2 cellular contexts compared by ENCODE assay signal in genomic region chr6:101085327-101085726, GRCh38.
TF ChIP-seq lines count a peak whose summit lies in the region.

No MANE protein-coding gene starts in this region.

TF ChIP-seq in A549, 52 proteins besides CTCF, POLR2A, EP300 and RAD21:
- TF ChIP-seq HOXB5 (CRISPR knock-in tag; IDR thresholded peaks at IDR 0.05) (no peak), ATOH8 (CRISPR knock-in tag; IDR thresholded peaks at IDR 0.05; ENCODE audit: low read depth) (no peak), JUN (IDR thresholded peaks at IDR 0.05) (no peak), MYC (IDR thresholded peaks at IDR 0.05; ENCODE audit: borderline replicate concordance, low read length) (no peak), RFX5 (IDR thresholded peaks at IDR 0.05) (no peak), RCOR1 (IDR thresholded peaks at IDR 0.05; ENCODE audit: low read depth, low read length) (no peak), MAZ (IDR thresholded peaks at IDR 0.05; ENCODE audit: borderline replicate concordance, low read depth, low read length) (no peak), NR3C1 (IDR thresholded peaks at IDR 0.05) (no peak), FOSB (CRISPR knock-in tag; IDR thresholded peaks at IDR 0.05) (no peak), E2F6 (IDR thresholded peaks at IDR 0.05; ENCODE audit: borderline replicate concordance, low read depth) (no peak), USF2 (IDR thresholded peaks at IDR 0.05) (no peak), KDM5A (IDR thresholded peaks at IDR 0.05) (no peak)
TF ChIP-seq in A549: peak in this region for 0.

TF ChIP-seq in IMR-90, 13 proteins besides CTCF, POLR2A, EP300 and RAD21:
- no peak for TF ChIP-seq MAFK (IDR thresholded peaks at IDR 0.05; ENCODE audit: low read depth, low read length)
- TF ChIP-seq USF2 (IDR thresholded peaks at IDR 0.05; ENCODE audit: low read depth, low read length), result no peak
